29 cellular contexts compared by ENCODE assay signal in the genomic region with DNA sequence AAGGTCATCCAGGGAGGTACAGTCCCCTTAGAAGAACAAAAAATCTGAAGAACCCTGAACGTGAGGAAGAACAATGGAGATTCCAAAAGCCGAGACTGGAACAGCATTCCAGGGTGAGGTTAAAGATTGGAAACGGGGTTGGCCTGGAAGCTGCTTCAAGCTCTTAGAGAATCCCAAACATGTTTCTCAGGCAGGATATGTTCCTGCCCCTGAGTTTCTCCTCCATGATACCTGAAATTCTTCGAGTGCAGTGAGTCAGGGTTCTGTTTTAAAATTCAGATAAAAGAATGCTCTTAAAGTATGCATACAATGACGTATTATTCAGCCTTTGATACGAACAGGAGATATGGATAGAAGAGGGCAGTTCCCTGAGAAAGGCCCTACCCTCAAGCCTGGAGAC.
"Had no signal": no experiment of that assay in that cellular context is flagged by ENCODE, and none has a peak within 500 bp of the region (broad histone marks: within the 10 kb centered on the region; RNA-seq: fewer than 3 reads in every experiment).

No MANE protein-coding gene starts in this region.

- H3K9me3 ChIP-seq: body of pancreas, esophagus squamous epithelium, heart left ventricle had no signal

- DNase-seq: activated B cell treated with CpG ODN at 0.5 μM for 24 hours; activated CD4-positive, alpha-beta T cell treated with anti-CD3 and anti-CD28 coated beads for 48 hours; activated CD4-positive, alpha-beta T cell treated with anti-CD3 and anti-CD28 coated beads, Interleukin-2, amount 50 U/mL, for 1 hour; activated CD4-positive, alpha-beta T cell treated with anti-CD3 and anti-CD28 coated beads, Interleukin-2, amount 50 U/mL, for 48 hours; activated CD8-positive, alpha-beta memory T cell treated with anti-CD3 and anti-CD28 coated beads for 24 hours; activated CD8-positive, alpha-beta T cell treated with anti-CD3 and anti-CD28 coated beads for 36 hours; activated effector memory CD4-positive, alpha-beta T cell treated with Interleukin-2 at 50 U/mL for 16 hours; activated gamma-delta T cell treated with Interleukin-2 at 50 U/mL for 16 hours; activated naive CD4-positive, alpha-beta T cell treated with anti-CD3 and anti-CD28 coated beads, Interleukin-2, amount 50 U/mL, for 16 hours; activated naive CD4-positive, alpha-beta T cell treated with Interleukin-2 at 50 U/mL for 16 hours; activated T-cell treated with anti-CD3 and anti-CD28 coated beads, Interleukin-2, amount 50 U/mL, for 4 hours; amniotic stem cell; anterior cingulate cortex; body of pancreas; cortex of kidney; dermis blood vessel endothelial cell; effector CD4-positive, alpha-beta T cell; effector memory CD8-positive, alpha-beta T cell; erythroblast; esophagus squamous epithelium; glutamatergic neuron; heart left ventricle; T-helper 1 cell; T-helper 17 cell; T1000; WERI-Rb-1 had no signal

- FAIRE-seq: frontal cortex had no signal

- ATAC-seq: activated CD4-positive, CD25-positive, alpha-beta regulatory T cell treated with anti-CD3 and anti-CD28 coated beads, Interleukin-2, amount 50 U/mL, for 24 hours; activated CD8-positive, alpha-beta T cell treated with anti-CD3 and anti-CD28 coated beads for 36 hours; activated T-cell treated with anti-CD3 and anti-CD28 coated beads, Interleukin-2, amount 50 U/mL, for 4 hours; activated T-helper 17 cell treated with anti-CD3 and anti-CD28 coated beads, Interleukin-2, amount 50 U/mL, for 72 hours; body of pancreas; effector memory CD8-positive, alpha-beta T cell; heart left ventricle; T-helper 17 cell had no signal

- H3K4me3 ChIP-seq: body of pancreas, esophagus squamous epithelium, heart left ventricle had no signal

- H3K27ac ChIP-seq: body of pancreas, esophagus squamous epithelium, heart left ventricle, WERI-Rb-1 had no signal

- H3K36me3 ChIP-seq: esophagus squamous epithelium, heart left ventricle, WERI-Rb-1 had no signal

- H3K4me1 ChIP-seq: body of pancreas, esophagus squamous epithelium, heart left ventricle had no signal

- H3K27me3 ChIP-seq: body of pancreas had no signal
